Comparison of ENCODE assay signal across 7 cellular contexts in genomic region chr7:4685676-4686075, GRCh38. TPM values are rescaled to one million over a fixed set of nuclear protein-coding genes. Genes with fewer than 3 reads are reported as not detected.
DNase-seq lines count a peak whose midpoint lies in the region; ATAC-seq, FAIRE-seq and TF ChIP-seq lines count a peak whose summit lies in the region.
"Not testable (repeated sequence)": the region's sequence is repeated elsewhere in the genome, so short reads cannot be mapped to it uniquely, and the experiment has no call there.

No MANE protein-coding gene starts in this region.

- H3K27ac Mint-ChIP-seq in T-helper 17 cell, result peak overlapping the region; percentile 99

- WGBS in GM12878 (ENCODE audit: insufficient coverage, insufficient replicate concordance, low lambda C conversion rate, missing lambda C conversion rate), result 83% methylated on average over 10 of the region's 10 CpGs
- 94 to 95% (median 95%) methylated on average over 10 of the region's 10 CpGs for WGBS in psoas muscle, 3 donors
- WGBS in stomach, 5 donors, result 91 to 96% (median 94%) methylated on average over 10 of the region's 10 CpGs

- H3K27me3 Mint-ChIP-seq in T-helper 17 cell, result not testable (repeated sequence)

- peaks cover 50% of the 10 kb centered on the region for H3K4me1 Mint-ChIP-seq in T-helper 17 cell

- TF ChIP-seq CTCF in HEK293 (tag by site-specific recombination; IDR thresholded peaks at IDR 0.05); GM12878 (IDR thresholded peaks at IDR 0.05 in 2 of 3, conservative IDR thresholded peaks at IDR 0.05 in 1 of 3; ENCODE audit: control insufficient read depth in 2 of 3, extremely low read depth in 1 of 3, insufficient read depth in 1 of 3, low read depth in 3 of 3, low read length in 3 of 3); left ventricle myocardium inferior (IDR thresholded peaks at IDR 0.05; ENCODE audit: borderline replicate concordance); psoas muscle (IDR thresholded peaks at IDR 0.05); stomach (IDR thresholded peaks at IDR 0.05): not testable (repeated sequence)

- not testable (repeated sequence) for TF ChIP-seq EP300 in GM12878 (IDR thresholded peaks at IDR 0.05; ENCODE audit: borderline replicate concordance in 1 of 2, control insufficient read depth in 1 of 2, low read depth in 2 of 2, low read length in 2 of 2); stomach (IDR thresholded peaks at IDR 0.05)

- ATAC-seq in T-helper 17 cell, GM12878, psoas muscle: not testable (repeated sequence)

- H2AFZ ChIP-seq in GM12878 (ENCODE audit: control insufficient read depth, low read depth, low read length), result not testable (repeated sequence)

- TF ChIP-seq RAD21 in GM12878 (IDR thresholded peaks at IDR 0.05; ENCODE audit: insufficient read depth, low read depth, low read length), result not testable (repeated sequence)

- not testable (repeated sequence) for H3K9me3 ChIP-seq in BLaER1 treated with 17β-estradiol and CSF1 and Interleukin-3, amounts not matched to agents 10 nM and 100 nM (replicated peaks in 1 of 11); HEK293 (ENCODE audit: control insufficient read depth, insufficient read depth, low read depth, low read length); T-helper 17 cell (ENCODE audit: control insufficient read depth, low read length, poor library complexity, severe bottlenecking); GM12878 (replicated peaks; ENCODE audit: control insufficient read depth, insufficient read depth, low read length); left ventricle myocardium inferior (replicated peaks); psoas muscle; stomach

- not testable (repeated sequence) for H3K27ac ChIP-seq in BLaER1 treated with 17β-estradiol and CSF1 and Interleukin-3, amounts not matched to agents 10 nM and 100 nM; HEK293 (ENCODE audit: extremely low read depth, low read depth, low read length); GM12878 (ENCODE audit: control insufficient read depth, insufficient read depth)
- H3K27ac ChIP-seq in left ventricle myocardium inferior (replicated peaks), result peak overlapping the region; percentile 93
- H3K27ac ChIP-seq in psoas muscle, result peak overlapping the region; percentile 84
- H3K27ac ChIP-seq in stomach, result peak overlapping the region in 3 of 5 donors; percentile 92 to 96 (median 93)

- H3K4me3 Mint-ChIP-seq in T-helper 17 cell, result peak overlapping the region; percentile 60

- not testable (repeated sequence) for DNase-seq in T-helper 17 cell; GM12878 (ENCODE audit: low read depth, low spot score); left ventricle myocardium inferior; psoas muscle; stomach

- H3K79me2 ChIP-seq in GM12878 (ENCODE audit: control insufficient read depth, insufficient read depth, low read length), result peaks cover 71% of the 10 kb centered on the region

- H3K4me1 ChIP-seq in BLaER1 treated with 17β-estradiol and CSF1 and Interleukin-3, amounts not matched to agents 10 nM and 100 nM, result peaks cover 50 to 78% (median 73%) of the 10 kb centered on the region in 10 experiments
- not testable (repeated sequence) for H3K4me1 ChIP-seq in HEK293 (ENCODE audit: control insufficient read depth, insufficient read depth, low read length)
- H3K4me1 ChIP-seq in GM12878 (ENCODE audit: control insufficient read depth, insufficient read depth, low read length) (peaks cover 27% of the 10 kb centered on the region), left ventricle myocardium inferior (peaks cover 81% of the 10 kb centered on the region), psoas muscle (peaks cover 53% of the 10 kb centered on the region), stomach (peaks cover 21 to 82% (median 60%) of the 10 kb centered on the region in 4 donors)

- BruUV-seq in GM12878 (replicated peaks; lab: Mats Ljungman, UMichigan), result not testable (repeated sequence)

- intact Hi-C loops in GM12878 (cut with micrococcal nuclease; ENCODE audit: unreplicated experiment), result loop anchor here (2.0 kb wide), 2 partner anchors 59 to 75 kb away; no protein-coding TSS in a partner anchor
- intact Hi-C loops in left ventricle myocardium inferior (cut with micrococcal nuclease), result loop anchor here (10.0 kb wide), 1 partner anchor 59 kb away; no protein-coding TSS in a partner anchor
- intact Hi-C loops in psoas muscle (cut with DNase I); stomach (cut with DNase I; ENCODE audit: low total_unique reads): not testable (repeated sequence)

- H3K9ac ChIP-seq in BLaER1 treated with 17β-estradiol and CSF1 and Interleukin-3, amounts not matched to agents 10 nM and 100 nM, result peak overlapping the region in 2 of 11 experiments; percentile 4 to 98; a peak in 1 of 22 replicates
- not testable (repeated sequence) for H3K9ac ChIP-seq in GM12878 (ENCODE audit: control insufficient read depth, insufficient read depth, low read length)

- H3K36me3 Mint-ChIP-seq in T-helper 17 cell (ENCODE audit: low read depth), result not testable (repeated sequence)

- H4K20me1 ChIP-seq in BLaER1 treated with 17β-estradiol and CSF1 and Interleukin-3, amounts not matched to agents 10 nM and 100 nM, result peaks cover 68 to 81% (median 77%) of the 10 kb centered on the region in 11 experiments; a peak in 21 of 22 replicates
- not testable (repeated sequence) for H4K20me1 ChIP-seq in GM12878 (ENCODE audit: control insufficient read depth, insufficient read depth)

- H3K36me3 ChIP-seq in BLaER1 treated with 17β-estradiol and CSF1 and Interleukin-3, amounts not matched to agents 10 nM and 100 nM, result peaks cover 0 to 16% (median 10%) of the 10 kb centered on the region in 11 experiments; a peak in 14 of 22 replicates
- H3K36me3 ChIP-seq in HEK293 (ENCODE audit: control insufficient read depth in 2 of 2, insufficient read depth in 1 of 2, low read length in 2 of 2); GM12878 (ENCODE audit: control insufficient read depth in 2 of 2, insufficient read depth in 2 of 2, low read length in 1 of 2); left ventricle myocardium inferior; psoas muscle (ENCODE audit: insufficient read depth in 1 of 2, low read depth in 1 of 2); stomach: not testable (repeated sequence)

- not testable (repeated sequence) for FAIRE-seq in GM12878 (lab: Jason Lieb, UNC)

- in situ Hi-C loops in GM12878 (cut with MboI), result loop anchor here (5.0 kb wide), 1 partner anchor 67 kb away; no protein-coding TSS in a partner anchor

- peak overlapping the region; percentile 93 to 100 (median 99); a peak in 17 of 22 replicates for H3K4me2 ChIP-seq in BLaER1 treated with 17β-estradiol and CSF1 and Interleukin-3, amounts not matched to agents 10 nM and 100 nM
- H3K4me2 ChIP-seq in GM12878 (ENCODE audit: control insufficient read depth, insufficient read depth), result not testable (repeated sequence)

- SMC1A ChIA-PET in GM12878 (lab: Charles Lee; ENCODE audit: uncharacterized antibody, unreplicated experiment), result interaction anchor here (2.2 kb wide), 1 partner anchor 39 kb away, joined by 4 read pairs; no protein-coding TSS in a partner anchor

- H3K4me3 ChIP-seq in BLaER1 treated with 17β-estradiol and CSF1 and Interleukin-3, amounts not matched to agents 10 nM and 100 nM; HEK293 (ENCODE audit: low read depth, low read length); GM12878; left ventricle myocardium inferior; psoas muscle; stomach: not testable (repeated sequence)

- CTCF ChIA-PET in HEK293 (lab: Yijun Ruan, JAX), result not testable (repeated sequence)
- CTCF ChIA-PET in GM12878 (lab: Yijun Ruan, JAX), result interaction anchor here (0.6 to 2.7 kb wide), 4 partner anchors 27 to 69 kb away, joined by 4 to 7 read pairs (median 4); no protein-coding TSS in a partner anchor

- POLR2A ChIA-PET in HEK293 (lab: Yijun Ruan, JAX), result not testable (repeated sequence)
- POLR2A ChIA-PET in GM12878 (lab: Charles Lee), result interaction anchor here (1.2 to 1.5 kb wide), 2 partner anchors 44 to 59 kb away, joined by 3 to 4 read pairs; no protein-coding TSS in a partner anchor

- not testable (repeated sequence) for TF ChIP-seq POLR2A in GM12878 (IDR thresholded peaks at IDR 0.05; ENCODE audit: low read depth, low read length); stomach (IDR thresholded peaks at IDR 0.05)

- H3K27me3 ChIP-seq in BLaER1 treated with 17β-estradiol and CSF1 and Interleukin-3, amounts not matched to agents 10 nM and 100 nM; GM12878 (replicated peaks in 1 of 2; ENCODE audit: control insufficient read depth in 2 of 2, insufficient read depth in 2 of 2, low read length in 1 of 2); left ventricle myocardium inferior (ENCODE audit: low read depth); psoas muscle (ENCODE audit: insufficient read depth in 3 of 3, low read length in 2 of 3); stomach: not testable (repeated sequence)

- RAD21 ChIA-PET in GM12878 (lab: Charles Lee; ENCODE audit: unreplicated experiment), result interaction anchor here (1.1 to 1.5 kb wide), 3 partner anchors 39 to 61 kb away, joined by 3 to 7 read pairs (median 3); no protein-coding TSS in a partner anchor

RNA-seq across cellular contexts. Expression of gene FOXK1, which starts 3.6 kb away (rescaled TPM):
- 10 to 100 TPM; 59.8 to 60.9 TPM for total RNA-seq in T-helper 17 cell
- 54.8 and 57.8 TPM in 2 replicates for total RNA-seq in GM12878 (2013; cell fraction: nucleolus; rRNA removed)
- 10.6 and 11.6 TPM in 2 replicates for total RNA-seq in GM12878 (2014; rRNA removed)
- total RNA-seq in GM12878 (2014; rRNA removed; fragmentation: Illumina TruSeq; extraction: Trizol), result 5.6 and 5.9 TPM in 2 replicates
- total RNA-seq in GM12878 (2021), result 30.8 and 31.8 TPM in 2 replicates
- 3.2 TPM for polyA plus RNA-seq in GM12878 (2011; ENCODE audit: low read depth)
- polyA plus RNA-seq in GM12878 (2011; rRNA removed), result 2.2 and 3.6 TPM in 2 replicates
- 4.7 and 5.3 TPM in 2 replicates for polyA plus RNA-seq in GM12878 (2011; cell fraction: cytosol; rRNA removed)
- polyA plus RNA-seq in GM12878 (2011; cell fraction: nucleus; rRNA removed), result 10.5 and 16.9 TPM in 2 replicates
- 7.8 and 10.2 TPM in 2 replicates for polyA plus RNA-seq in GM12878 (2012)
- polyA plus RNA-seq in GM12878 (2014; fragmentation: Illumina TruSeq; extraction: Trizol), result 2.0 and 4.0 TPM in 2 replicates
- under 1 TPM; 0.24 TPM for polyA plus RNA-seq in GM12878 (2014; fragmentation: Nextera tagmentation; extraction: Ambion mirVana)
- 8.5 and 10.2 TPM in 2 replicates for polyA plus RNA-seq in GM12878 (2014; rRNA removed)
- polyA plus RNA-seq in GM12878 (2016; fragmentation: Nextera tagmentation; extraction: Ambion mirVana), result 1 to 10 TPM; 4.4 to 4.7 TPM
- polyA minus RNA-seq in GM12878 (2011; rRNA and poly(A)+ RNA removed), result 7.5 and 18.3 TPM in 2 replicates
- polyA minus RNA-seq in GM12878 (2011; cell fraction: cytosol; rRNA and poly(A)+ RNA removed), result 12.9 and 15.0 TPM in 2 replicates
- polyA minus RNA-seq in GM12878 (2011; cell fraction: nucleus; rRNA and poly(A)+ RNA removed), result 6.5 and 13.9 TPM in 2 replicates
- total RNA-seq in left ventricle myocardium inferior, result 18.3 TPM
- total RNA-seq in psoas muscle, result 10 to 100 TPM; 16.8 to 26.4 (median 21.5) TPM
- 1 to 10 TPM; 4.2 to 8.5 (median 8.3) TPM for polyA plus RNA-seq in psoas muscle
- 10 to 100 TPM; 19.3 to 88.1 (median 27.2) TPM for total RNA-seq in stomach
- polyA plus RNA-seq in stomach, result 1 to 10 TPM; 2.9 to 5.4 (median 3.9) TPM
